In the genomic region with DNA sequence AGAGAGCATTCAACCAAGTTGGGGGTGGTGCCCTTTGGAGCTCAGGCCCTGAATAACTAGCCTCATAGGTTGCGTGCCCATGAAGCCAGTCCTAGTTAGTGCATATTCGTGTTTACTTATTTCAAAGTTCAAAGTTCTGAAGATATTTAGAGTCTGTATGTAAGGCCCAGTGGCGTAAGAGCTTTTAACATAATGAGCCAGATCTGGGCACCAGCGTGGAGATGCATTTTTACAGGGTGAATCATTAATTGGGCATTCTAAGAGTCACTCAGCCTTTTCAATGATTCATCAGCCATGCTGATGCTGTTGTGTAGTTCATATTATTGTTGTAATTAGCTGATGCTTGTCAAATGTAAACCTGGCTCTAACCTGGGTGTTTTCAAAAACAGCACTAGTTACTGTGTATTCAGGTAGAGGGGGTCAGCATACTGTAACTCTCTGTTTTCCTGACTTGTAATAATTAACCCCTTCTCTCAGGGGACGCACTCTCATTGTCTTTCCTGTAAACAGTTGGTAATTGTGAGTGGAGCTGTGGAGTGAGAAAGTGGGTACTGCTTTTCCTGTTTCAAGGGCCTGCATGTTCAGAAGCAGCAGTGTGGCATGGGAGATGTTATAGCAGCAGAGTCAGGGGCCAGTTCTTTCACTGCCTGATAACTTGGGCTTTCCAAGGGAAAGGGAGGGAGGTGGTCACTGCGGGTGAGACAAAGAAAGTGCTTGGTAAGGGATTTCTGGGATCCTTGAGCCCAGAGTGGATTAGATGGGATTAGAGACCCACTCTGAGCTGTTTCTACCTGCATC, we compare ENCODE assay signal across 1 cellular context.
TF ChIP-seq lines count a peak whose summit lies in the region.

No MANE protein-coding gene starts in this region.

TF ChIP-seq in A549, 52 proteins besides CTCF, POLR2A, EP300 and RAD21 (continued from another document):
- peak; percentile 95 for TF ChIP-seq MAFK (IDR thresholded peaks at IDR 0.05; ENCODE audit: partially characterized antibody)
- TF ChIP-seq CHD4 (IDR thresholded peaks at IDR 0.05; ENCODE audit: borderline replicate concordance) = no peak
- no peak for TF ChIP-seq RNF2 (IDR thresholded peaks at IDR 0.05; ENCODE audit: borderline replicate concordance, low read depth)
- no peak for TF ChIP-seq RCOR1 (IDR thresholded peaks at IDR 0.05; ENCODE audit: low read depth, low read length)
- no peak for TF ChIP-seq CBX2 (IDR thresholded peaks at IDR 0.05; ENCODE audit: borderline replicate concordance, low read depth)
- TF ChIP-seq HOXB5 (CRISPR knock-in tag; IDR thresholded peaks at IDR 0.05) = no peak
- TF ChIP-seq, protein P1, sequence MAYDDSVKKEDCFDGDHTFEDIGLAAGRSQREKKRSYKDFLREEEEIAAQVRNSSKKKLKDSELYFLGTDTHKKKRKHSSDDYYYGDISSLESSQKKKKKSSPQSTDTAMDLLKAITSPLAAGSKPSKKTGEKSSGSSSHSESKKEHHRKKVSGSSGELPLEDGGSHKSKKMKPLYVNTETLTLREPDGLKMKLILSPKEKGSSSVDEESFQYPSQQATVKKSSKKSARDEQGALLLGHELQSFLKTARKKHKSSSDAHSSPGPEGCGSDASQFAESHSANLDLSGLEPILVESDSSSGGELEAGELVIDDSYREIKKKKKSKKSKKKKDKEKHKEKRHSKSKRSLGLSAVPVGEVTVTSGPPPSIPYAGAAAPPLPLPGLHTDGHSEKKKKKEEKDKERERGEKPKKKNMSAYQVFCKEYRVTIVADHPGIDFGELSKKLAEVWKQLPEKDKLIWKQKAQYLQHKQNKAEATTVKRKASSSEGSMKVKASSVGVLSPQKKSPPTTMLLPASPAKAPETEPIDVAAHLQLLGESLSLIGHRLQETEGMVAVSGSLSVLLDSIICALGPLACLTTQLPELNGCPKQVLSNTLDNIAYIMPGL (CRISPR knock-in tag; IDR thresholded peaks at IDR 0.05; ENCODE audit: borderline replicate concordance) = no peak
- TF ChIP-seq BCL3 (IDR thresholded peaks at IDR 0.05) = peak; percentile 94
- TF ChIP-seq ESRRA (IDR thresholded peaks at IDR 0.05; ENCODE audit: borderline replicate concordance, low read length) = no peak
- TF ChIP-seq HOXA7 (CRISPR knock-in tag; IDR thresholded peaks at IDR 0.05) = no peak
- TF ChIP-seq HEYL (CRISPR knock-in tag; IDR thresholded peaks at IDR 0.05) = no peak
- TF ChIP-seq, protein P2, sequence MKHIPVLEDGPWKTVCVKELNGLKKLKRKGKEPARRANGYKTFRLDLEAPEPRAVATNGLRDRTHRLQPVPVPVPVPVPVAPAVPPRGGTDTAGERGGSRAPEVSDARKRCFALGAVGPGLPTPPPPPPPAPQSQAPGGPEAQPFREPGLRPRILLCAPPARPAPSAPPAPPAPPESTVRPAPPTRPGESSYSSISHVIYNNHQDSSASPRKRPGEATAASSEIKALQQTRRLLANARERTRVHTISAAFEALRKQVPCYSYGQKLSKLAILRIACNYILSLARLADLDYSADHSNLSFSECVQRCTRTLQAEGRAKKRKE (CRISPR knock-in tag; IDR thresholded peaks at IDR 0.05; ENCODE audit: low read depth) = no peak
- TF ChIP-seq HDAC2 (IDR thresholded peaks at IDR 0.05) = no peak
- TF ChIP-seq RFX5 (IDR thresholded peaks at IDR 0.05) = no peak
- TF ChIP-seq NPAS2 (CRISPR knock-in tag; IDR thresholded peaks at IDR 0.05; ENCODE audit: borderline replicate concordance) = no peak
- TF ChIP-seq, protein P3, sequence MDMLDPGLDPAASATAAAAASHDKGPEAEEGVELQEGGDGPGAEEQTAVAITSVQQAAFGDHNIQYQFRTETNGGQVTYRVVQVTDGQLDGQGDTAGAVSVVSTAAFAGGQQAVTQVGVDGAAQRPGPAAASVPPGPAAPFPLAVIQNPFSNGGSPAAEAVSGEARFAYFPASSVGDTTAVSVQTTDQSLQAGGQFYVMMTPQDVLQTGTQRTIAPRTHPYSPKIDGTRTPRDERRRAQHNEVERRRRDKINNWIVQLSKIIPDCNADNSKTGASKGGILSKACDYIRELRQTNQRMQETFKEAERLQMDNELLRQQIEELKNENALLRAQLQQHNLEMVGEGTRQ (IDR thresholded peaks at IDR 0.05) = no peak
- no peak for TF ChIP-seq ZFP36 (IDR thresholded peaks at IDR 0.05; ENCODE audit: borderline replicate concordance, partially characterized antibody)
- TF ChIP-seq GATA3 (IDR thresholded peaks at IDR 0.05; ENCODE audit: borderline replicate concordance) = peak; percentile 95
- peak; percentile 99 for TF ChIP-seq JUNB (IDR thresholded peaks at IDR 0.05)
- TF ChIP-seq, protein P4, sequence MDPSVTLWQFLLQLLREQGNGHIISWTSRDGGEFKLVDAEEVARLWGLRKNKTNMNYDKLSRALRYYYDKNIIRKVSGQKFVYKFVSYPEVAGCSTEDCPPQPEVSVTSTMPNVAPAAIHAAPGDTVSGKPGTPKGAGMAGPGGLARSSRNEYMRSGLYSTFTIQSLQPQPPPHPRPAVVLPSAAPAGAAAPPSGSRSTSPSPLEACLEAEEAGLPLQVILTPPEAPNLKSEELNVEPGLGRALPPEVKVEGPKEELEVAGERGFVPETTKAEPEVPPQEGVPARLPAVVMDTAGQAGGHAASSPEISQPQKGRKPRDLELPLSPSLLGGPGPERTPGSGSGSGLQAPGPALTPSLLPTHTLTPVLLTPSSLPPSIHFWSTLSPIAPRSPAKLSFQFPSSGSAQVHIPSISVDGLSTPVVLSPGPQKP (IDR thresholded peaks at IDR 0.05; ENCODE audit: low read depth, low read length) = no peak
- TF ChIP-seq FOSB (CRISPR knock-in tag; IDR thresholded peaks at IDR 0.05) = no peak
- TF ChIP-seq BHLHE40 (IDR thresholded peaks at IDR 0.05; ENCODE audit: low read depth, low read length) = no peak
- no peak for TF ChIP-seq ZSCAN20 (CRISPR knock-in tag; IDR thresholded peaks at IDR 0.05)
- TF ChIP-seq NFE2L2 (conservative IDR thresholded peaks at IDR 0.05; ENCODE audit: low read length) = 0 out of 2 replicates have a peak, but pooled peaks have one; percentile 25
- peak; percentile 82 to 92 for TF ChIP-seq CEBPB (IDR thresholded peaks at IDR 0.05)
- no peak for TF ChIP-seq RARB (CRISPR knock-in tag; IDR thresholded peaks at IDR 0.05)
- 0 out of 2 replicates have a peak, but pooled peaks have one; percentile 37 for TF ChIP-seq PBX3 (IDR thresholded peaks at IDR 0.05)
- peak; percentile 68; the same call in 1 of the 2 replicates for TF ChIP-seq MYC (IDR thresholded peaks at IDR 0.05; ENCODE audit: borderline replicate concordance, low read length)
- no peak for TF ChIP-seq TFCP2L1 (CRISPR knock-in tag; IDR thresholded peaks at IDR 0.05)
